ENCODE assay signal across 8 cellular contexts in genomic region chr18:23994361-23994902, GRCh38. TPM values are rescaled to one million over a fixed set of nuclear protein-coding genes. Genes with fewer than 3 reads are reported as not detected.
DNase-seq lines count a peak whose midpoint lies in the region; ATAC-seq, FAIRE-seq and TF ChIP-seq lines count a peak whose summit lies in the region.

No MANE protein-coding gene starts in this region.

- H3K36me3 ChIP-seq in astrocyte (ENCODE audit: insufficient read depth, low read length) (no peaks in the 10 kb centered on the region), neuronal stem cell (replicated peaks in 1 of 2; ENCODE audit: control insufficient read depth in 2 of 2, insufficient read depth in 2 of 2, low read length in 2 of 2) (no peaks in the 10 kb centered on the region)

- WGBS in neuronal stem cell (ENCODE audit: extremely low coverage in 2 of 2, insufficient read length in 2 of 2, insufficient replicate concordance in 1 of 2), 2 donors, result no CpG with 5 or more reads among the region's 9 CpGs

- no peak overlapping the region for H3K4me3 ChIP-seq in AG09309 (ENCODE audit: control insufficient read depth, low read depth, low read length)
- peak overlapping the region; percentile 5 for H3K4me3 ChIP-seq in astrocyte (ENCODE audit: insufficient read depth, low read depth, low read length)
- no peak overlapping the region for H3K4me3 ChIP-seq in neuronal stem cell (ENCODE audit: low read length in 2 of 2)

- peak overlapping the region; percentile 67 for H3K27ac ChIP-seq in astrocyte (ENCODE audit: low read depth, low read length)
- no peak overlapping the region for H3K27ac ChIP-seq in neuronal stem cell (replicated peaks; ENCODE audit: low read length)

- H3K27me3 Mint-ChIP-seq in astrocyte (ENCODE audit: low read depth, unreplicated experiment), result peaks cover 3% of the 10 kb centered on the region
- no peaks in the 10 kb centered on the region for H3K27me3 Mint-ChIP-seq in stimulated activated naive B cell treated with anti-CD40 and anti-IgM and Interleukin-4, amounts not matched to agents 10 μg/mL and 1 μg/mL and 100 μg/mL, for 72 hours

- H2BK5ac ChIP-seq in neuronal stem cell (ENCODE audit: low read length), result no peak overlapping the region

- H3K18ac ChIP-seq in neuronal stem cell (ENCODE audit: low read length), result no peak overlapping the region

- no peak overlapping the region for H4K91ac ChIP-seq in neuronal stem cell (ENCODE audit: low read depth, low read length, poor library complexity)

- no peak for FAIRE-seq in astrocyte (lab: Jason Lieb, UNC)

- TF ChIP-seq CTCF in AG09309 (IDR thresholded peaks at IDR 0.05; ENCODE audit: control insufficient read depth, insufficient read depth, low read depth, low read length, missing control alignments) (no peak), astrocyte (IDR thresholded peaks at IDR 0.05; ENCODE audit: insufficient read depth, low read depth, low read length) (no peak)

- DNase-seq in AG09309 (ENCODE audit: low read depth), result peak; percentile 78
- peak; percentile 83 for DNase-seq in NCI-H2196 treated with DMSO at 0.1 percent for 48 hours (lab: John Stamatoyannopoulos, UW; ENCODE audit: unreplicated experiment)
- DNase-seq in astrocyte (ENCODE audit: low read depth), result peak; percentile 89
- DNase-seq in left kidney (ENCODE audit: low read depth, low spot score), result peak; percentile 76
- DNase-seq in neuronal stem cell (ENCODE audit: low spot score), result no peak
- DNase-seq in ecto neural progenitor cell (ENCODE audit: low spot score), result no peak
- no peak for DNase-seq in stimulated activated naive B cell treated with anti-CD40 and anti-IgM and Interleukin-4, amounts not matched to agents 10 μg/mL and 1 μg/mL and 100 μg/mL, for 72 hours

- H3K27ac Mint-ChIP-seq in astrocyte (ENCODE audit: unreplicated experiment), result no peak overlapping the region
- H3K27ac Mint-ChIP-seq in stimulated activated naive B cell treated with anti-CD40 and anti-IgM and Interleukin-4, amounts not matched to agents 10 μg/mL and 1 μg/mL and 100 μg/mL, for 72 hours, result no peak overlapping the region

- peaks cover 5% of the 10 kb centered on the region for H3K4me1 Mint-ChIP-seq in astrocyte (ENCODE audit: low read depth, unreplicated experiment)
- H3K4me1 Mint-ChIP-seq in stimulated activated naive B cell treated with anti-CD40 and anti-IgM and Interleukin-4, amounts not matched to agents 10 μg/mL and 1 μg/mL and 100 μg/mL, for 72 hours, result peaks cover 7% of the 10 kb centered on the region in 2 donors

- no peak overlapping the region for H2AK5ac ChIP-seq in neuronal stem cell (ENCODE audit: low read depth, low read length)

- no peak overlapping the region for H3K14ac ChIP-seq in neuronal stem cell (ENCODE audit: low read length)

- no peaks in the 10 kb centered on the region for H4K20me1 ChIP-seq in astrocyte (ENCODE audit: insufficient read depth, low read length)

- H3K4me1 ChIP-seq in astrocyte (ENCODE audit: insufficient read depth, low read length) (peaks cover 16% of the 10 kb centered on the region), neuronal stem cell (ENCODE audit: control insufficient read depth in 2 of 2, insufficient read depth in 1 of 2, low read depth in 1 of 2, low read length in 2 of 2) (peaks cover 0 to 3% of the 10 kb centered on the region in 2 donors)

- H2BK15ac ChIP-seq in neuronal stem cell (ENCODE audit: low read length), result no peak overlapping the region

- no peak overlapping the region for H3K4me3 Mint-ChIP-seq in astrocyte (ENCODE audit: unreplicated experiment)
- H3K4me3 Mint-ChIP-seq in stimulated activated naive B cell treated with anti-CD40 and anti-IgM and Interleukin-4, amounts not matched to agents 10 μg/mL and 1 μg/mL and 100 μg/mL, for 72 hours, result no peak overlapping the region

- no peaks in the 10 kb centered on the region for H3K79me1 ChIP-seq in neuronal stem cell (ENCODE audit: low read depth, low read length)

- H3K36me3 Mint-ChIP-seq in astrocyte (ENCODE audit: low read depth, unreplicated experiment), result no peaks in the 10 kb centered on the region
- no peaks in the 10 kb centered on the region for H3K36me3 Mint-ChIP-seq in stimulated activated naive B cell treated with anti-CD40 and anti-IgM and Interleukin-4, amounts not matched to agents 10 μg/mL and 1 μg/mL and 100 μg/mL, for 72 hours

- TF ChIP-seq POLR2A in GM15510 (IDR thresholded peaks at IDR 0.05; ENCODE audit: borderline replicate concordance, extremely low read depth, insufficient read length), result peak; percentile 27

- H2AFZ ChIP-seq in astrocyte (ENCODE audit: low read depth, low read length), result peak overlapping the region; percentile 72
- no peak overlapping the region for H2AFZ ChIP-seq in neuronal stem cell (ENCODE audit: low read length)

- no peak overlapping the region for H3K4ac ChIP-seq in neuronal stem cell (ENCODE audit: low read length)

- H2BK12ac ChIP-seq in neuronal stem cell (ENCODE audit: low read length), result no peak overlapping the region

- no peak for ATAC-seq in stimulated activated naive B cell treated with anti-CD40 and anti-IgM and Interleukin-4, amounts not matched to agents 10 μg/mL and 1 μg/mL and 100 μg/mL, for 72 hours (replicated peaks)

- H3K9me3 ChIP-seq in astrocyte (ENCODE audit: insufficient read depth, low read depth, low read length) (no peaks in the 10 kb centered on the region), neuronal stem cell (replicated peaks in 1 of 2; ENCODE audit: control insufficient read depth in 2 of 2, insufficient read depth in 1 of 2, low read depth in 1 of 2, low read length in 2 of 2) (no peaks in the 10 kb centered on the region)

- no peaks in the 10 kb centered on the region for H3K79me2 ChIP-seq in astrocyte (ENCODE audit: insufficient read depth, low read length)

- H4K8ac ChIP-seq in neuronal stem cell (ENCODE audit: low read depth, low read length), result no peak overlapping the region

- no peak overlapping the region for H2BK120ac ChIP-seq in neuronal stem cell (ENCODE audit: low read depth, low read length)

- peak overlapping the region; percentile 77 for H3K4me2 ChIP-seq in astrocyte (ENCODE audit: low read length)
- no peak overlapping the region for H3K4me2 ChIP-seq in neuronal stem cell (ENCODE audit: insufficient read depth, low read length, poor library complexity, severe bottlenecking)

- H3K9ac ChIP-seq in astrocyte (ENCODE audit: low read length) (peak overlapping the region; percentile 51), neuronal stem cell (ENCODE audit: low read depth, low read length, poor library complexity) (no peak overlapping the region)

- H3K9me3 Mint-ChIP-seq in astrocyte (ENCODE audit: unreplicated experiment), result no peaks in the 10 kb centered on the region
- no peaks in the 10 kb centered on the region for H3K9me3 Mint-ChIP-seq in stimulated activated naive B cell treated with anti-CD40 and anti-IgM and Interleukin-4, amounts not matched to agents 10 μg/mL and 1 μg/mL and 100 μg/mL, for 72 hours

- no peaks in the 10 kb centered on the region for H3K27me3 ChIP-seq in astrocyte (ENCODE audit: insufficient read depth, low read length)
- peaks cover 0 to 15% (median 0%) of the 10 kb centered on the region in 3 experiments for H3K27me3 ChIP-seq in neuronal stem cell (ENCODE audit: control insufficient read depth in 3 of 3, insufficient read depth in 3 of 3, low read depth in 1 of 3, low read length in 3 of 3)

- no peak overlapping the region for H3K23ac ChIP-seq in neuronal stem cell (ENCODE audit: low read depth, low read length, poor library complexity)

RNA-seq across cellular contexts. Expression of gene TTC39C, which starts 20.1 kb away (rescaled TPM):
- 10.4 and 12.8 TPM in 2 replicates for total RNA-seq in astrocyte
- 16.7 TPM for polyA plus RNA-seq in neuronal stem cell (2013, experiment 1 of 2)
- 16.5 TPM for polyA plus RNA-seq in neuronal stem cell (2013, experiment 2 of 2)

Comparison
In these comparisons a context has a peak if more than half of its experiments do, and no peak if none do; other contexts are left out.
1. DNase-seq: peak in AG09309 (single experiment), NCI-H2196 treated with DMSO at 0.1 percent for 48 hours (single experiment), astrocyte (single experiment) and left kidney (single experiment); none in neuronal stem cell (single experiment), ecto neural progenitor cell (single experiment) and stimulated activated naive B cell treated with anti-CD40 and anti-IgM and Interleukin-4, amounts not matched to agents 10 μg/mL and 1 μg/mL and 100 μg/mL, for 72 hours (single experiment).